In genomic region chr17:2709173-2709661, GRCh38 we compare ENCODE assay signal across 8 cellular contexts. TPM values are rescaled to one million over a fixed set of nuclear protein-coding genes. Genes with fewer than 3 reads are reported as not detected.
DNase-seq lines count a peak whose midpoint lies in the region; ATAC-seq lines count a peak whose summit lies in the region.

No MANE protein-coding gene starts in this region.

- no peaks in the 10 kb centered on the region for H3K27me3 Mint-ChIP-seq in activated CD4-positive, alpha-beta T cell treated with anti-CD3 and anti-CD28 coated beads for 36 hours

- CTCF ChIA-PET in activated CD4-positive, alpha-beta T cell treated with anti-CD3 and anti-CD28 coated beads for 36 hours (lab: Charles Lee): interaction anchor here (1.0 to 2.1 kb wide), 2 partner anchors 128 to 293 kb away, joined by 3 to 10 read pairs; no protein-coding TSS in a partner anchor

- no peaks in the 10 kb centered on the region for H3K9me3 Mint-ChIP-seq in activated CD4-positive, alpha-beta T cell treated with anti-CD3 and anti-CD28 coated beads for 36 hours (ENCODE audit: low read depth)

- no peak for ATAC-seq in activated CD4-positive, alpha-beta T cell treated with anti-CD3 and anti-CD28 coated beads for 36 hours
- ATAC-seq in HG03460 (IDR thresholded peaks at IDR 0.05; ENCODE audit: unreplicated experiment): no peak
- no peak for ATAC-seq in GM21737 (IDR thresholded peaks at IDR 0.05; ENCODE audit: unreplicated experiment)
- ATAC-seq in GM18519 (IDR thresholded peaks at IDR 0.05; ENCODE audit: low FRiP score, unreplicated experiment): no peak

- peaks cover 43% of the 10 kb centered on the region for H3K4me1 Mint-ChIP-seq in activated CD4-positive, alpha-beta T cell treated with anti-CD3 and anti-CD28 coated beads for 36 hours

- peaks cover 2% of the 10 kb centered on the region for H3K36me3 ChIP-seq in skeletal muscle satellite cell (ENCODE audit: insufficient read depth, low read length)

- H3K36me3 Mint-ChIP-seq in activated CD4-positive, alpha-beta T cell treated with anti-CD3 and anti-CD28 coated beads for 36 hours (ENCODE audit: low read depth): peaks cover 14% of the 10 kb centered on the region

- H3K27me3 ChIP-seq in skeletal muscle satellite cell (ENCODE audit: control insufficient read depth, insufficient read depth, low read length): no peaks in the 10 kb centered on the region

- intact Hi-C loops in activated CD4-positive, alpha-beta T cell treated with anti-CD3 and anti-CD28 coated beads for 36 hours (cut with DNase I, micrococcal nuclease): no loop called here

- peaks cover 71% of the 10 kb centered on the region for H3K4me1 ChIP-seq in skeletal muscle satellite cell (ENCODE audit: control insufficient read depth, insufficient read depth, low read length)

- no peaks in the 10 kb centered on the region for H3K9me3 ChIP-seq in skeletal muscle satellite cell (replicated peaks; ENCODE audit: low read length)

- peak overlapping the region; percentile 99 for H3K4me2 ChIP-seq in skeletal muscle satellite cell (ENCODE audit: low read length)

- peak overlapping the region; percentile 69 for H3K27ac ChIP-seq in epithelial cell of prostate

- no peak for DNase-seq in activated CD4-positive, alpha-beta T cell treated with anti-CD3 and anti-CD28 coated beads for 36 hours
- no peak for DNase-seq in activated CD4-positive, alpha-beta T cell treated with anti-CD3 and anti-CD28 coated beads, Interleukin-2, amount 50 U/mL, for 4 hours
- DNase-seq in MV-4-11 (lab: John Stamatoyannopoulos, UW): peak; percentile 54
- DNase-seq in epithelial cell of prostate (ENCODE audit: low read depth, low spot score): peak; percentile 26

- peak overlapping the region; percentile 86 for H3K4me3 Mint-ChIP-seq in activated CD4-positive, alpha-beta T cell treated with anti-CD3 and anti-CD28 coated beads for 36 hours

- peak overlapping the region; percentile 84 for H3K27ac Mint-ChIP-seq in activated CD4-positive, alpha-beta T cell treated with anti-CD3 and anti-CD28 coated beads for 36 hours

- peak overlapping the region; percentile 80 for H3K9ac ChIP-seq in skeletal muscle satellite cell (ENCODE audit: low read depth, low read length)

- peak overlapping the region; percentile 45 for H3K4me3 ChIP-seq in skeletal muscle satellite cell (ENCODE audit: low read length)

- POLR2A ChIA-PET in activated CD4-positive, alpha-beta T cell treated with anti-CD3 and anti-CD28 coated beads for 36 hours (lab: Charles Lee): interaction anchor here (0.6 to 1.7 kb wide), 3 partner anchors 14 to 507 kb away, joined by 3 to 4 read pairs (median 3); partner anchors contain the start of gene METTL16

RNA-seq across cellular contexts. Expression of gene CLUH, which starts 2.3 kb away (rescaled TPM):
- 100 to 1,000 TPM; 107 to 123 TPM for total RNA-seq in activated CD4-positive, alpha-beta T cell treated with anti-CD3 and anti-CD28 coated beads for 36 hours
- 67.4 and 100 TPM in 2 replicates for total RNA-seq in skeletal muscle satellite cell (2012; rRNA removed)

RNA-seq across cellular contexts. Expression of gene CCDC92B, which starts 40.2 kb away (rescaled TPM):
- not detected for total RNA-seq in activated CD4-positive, alpha-beta T cell treated with anti-CD3 and anti-CD28 coated beads for 36 hours
- not detected in 2 replicates for total RNA-seq in skeletal muscle satellite cell (2012; rRNA removed)

Comparison
In these comparisons a context has a peak if more than half of its experiments do, and no peak if none do; other contexts are left out.
1. DNase-seq: peak in MV-4-11 (single experiment) and epithelial cell of prostate (single experiment); none in activated CD4-positive, alpha-beta T cell treated with anti-CD3 and anti-CD28 coated beads for 36 hours (single experiment) and activated CD4-positive, alpha-beta T cell treated with anti-CD3 and anti-CD28 coated beads, Interleukin-2, amount 50 U/mL, for 4 hours (0 of 2).